15 cellular contexts compared by ENCODE assay signal in genomic region chr18:59660398-59660797, GRCh38. TPM values are rescaled to one million over a fixed set of nuclear protein-coding genes. Genes with fewer than 3 reads are reported as not detected.
DNase-seq lines count a peak whose midpoint lies in the region; ATAC-seq and TF ChIP-seq lines count a peak whose summit lies in the region.
"Had no signal": no experiment of that assay in that cellular context is flagged by ENCODE, and none has a peak within 500 bp of the region (broad histone marks: within the 10 kb centered on the region; RNA-seq: fewer than 3 reads in every experiment).

No MANE protein-coding gene starts in this region.

- no peak for TF ChIP-seq POLR2A in breast epithelium (IDR thresholded peaks at IDR 0.05)

- no peak overlapping the region for H3K27ac ChIP-seq in breast epithelium
- H3K27ac ChIP-seq in hepatocyte = no peak overlapping the region
- no peak overlapping the region for H3K27ac ChIP-seq in upper lobe of right lung
- H3K27ac ChIP-seq: 22Rv1 had no signal

- no peak for DNase-seq in MCF 10A (ENCODE audit: unreplicated experiment)
- DNase-seq in breast epithelium (ENCODE audit: low spot score in 2 of 2) = no peak
- no peak for DNase-seq in hepatocyte (ENCODE audit: low spot score)
- no peak for DNase-seq in osteocyte (ENCODE audit: extremely low spot score, unreplicated experiment)
- DNase-seq in activated CD4-positive, alpha-beta T cell treated with anti-CD3 and anti-CD28 coated beads, Interleukin-2, amount 50 U/mL, for 4 hours = no peak
- DNase-seq in upper lobe of right lung = no peak
- DNase-seq: C1 segment of cervical spinal cord, H9, NCI-H1417 treated with DMSO at 0.1 percent for 48 hours, NCI-H2029 treated with DMSO at 0.1 percent for 48 hours, NCI-H510A, SIG-M5 had no signal

- no peaks in the 10 kb centered on the region for H3K27me3 Mint-ChIP-seq in MCF 10A (ENCODE audit: insufficient read depth, unreplicated experiment)
- H3K27me3 Mint-ChIP-seq in osteocyte (ENCODE audit: unreplicated experiment) = no peaks in the 10 kb centered on the region

- H2AFZ ChIP-seq in hepatocyte = no peak overlapping the region

- intact Hi-C loops in MCF 10A (cut with micrococcal nuclease) = no loop called here
- intact Hi-C loops in breast epithelium (cut with DNase I; ENCODE audit: low total_unique reads) = loop anchor here (10.0 kb wide), 1 partner anchor 846 kb away; no protein-coding TSS in a partner anchor
- intact Hi-C loops in upper lobe of right lung (cut with DNase I) = no loop called here

- CTCF ChIA-PET in MCF 10A (lab: Yijun Ruan, JAX) = interaction anchor here (1.2 to 5.0 kb wide), 5 partner anchors 11 to 201 kb away, joined by 4 to 28 read pairs (median 8); partner anchors contain the start of gene CCBE1

- no peak for ATAC-seq in GM18511 (IDR thresholded peaks at IDR 0.05; ENCODE audit: unreplicated experiment)
- no peak for ATAC-seq in upper lobe of right lung
- ATAC-seq in HG02870 (IDR thresholded peaks at IDR 0.05; ENCODE audit: unreplicated experiment) = no peak

- 60% methylated on average over 4 of the region's 4 CpGs for whole genome bisulfite sequencing in hepatocyte (ENCODE audit: low lambda C conversion rate, missing lambda C conversion rate)

- H3K36me3 Mint-ChIP-seq in MCF 10A (ENCODE audit: insufficient read depth, unreplicated experiment) (no peaks in the 10 kb centered on the region), osteocyte (ENCODE audit: unreplicated experiment) (no peaks in the 10 kb centered on the region)

- H3K4me1 Mint-ChIP-seq in MCF 10A (ENCODE audit: insufficient read depth, unreplicated experiment) (peaks cover 16% of the 10 kb centered on the region), osteocyte (ENCODE audit: unreplicated experiment) (peaks cover 79% of the 10 kb centered on the region)

- TF ChIP-seq CTCF in MCF 10A (IDR thresholded peaks at IDR 0.05; ENCODE audit: unreplicated experiment) = no peak
- no peak for TF ChIP-seq CTCF in breast epithelium (IDR thresholded peaks at IDR 0.05)
- no peak for TF ChIP-seq CTCF in hepatocyte (IDR thresholded peaks at IDR 0.05; ENCODE audit: poor library complexity)
- no peak for TF ChIP-seq CTCF in osteocyte (IDR thresholded peaks at IDR 0.05)
- TF ChIP-seq CTCF in upper lobe of right lung (IDR thresholded peaks at IDR 0.05) = no peak

- no peaks in the 10 kb centered on the region for H3K79me2 ChIP-seq in hepatocyte

- no peaks in the 10 kb centered on the region for H3K4me1 ChIP-seq in breast epithelium
- peaks cover 12% of the 10 kb centered on the region for H3K4me1 ChIP-seq in hepatocyte (ENCODE audit: insufficient read depth)
- H3K4me1 ChIP-seq in upper lobe of right lung = peaks cover 4% of the 10 kb centered on the region

- H3K27ac Mint-ChIP-seq in MCF 10A (ENCODE audit: low read depth, unreplicated experiment) (peak overlapping the region; percentile 67), osteocyte (ENCODE audit: unreplicated experiment) (peak overlapping the region; percentile 94)
- H3K27ac Mint-ChIP-seq: H9 had no signal

- POLR2A ChIA-PET in MCF 10A (lab: Yijun Ruan, JAX) = interaction anchor here (0.5 to 1.9 kb wide), 4 partner anchors 31 to 128 kb away, joined by 3 to 6 read pairs (median 3); partner anchors contain the start of gene CCBE1

- H3K9me3 ChIP-seq in breast epithelium (no peaks in the 10 kb centered on the region), hepatocyte (ENCODE audit: low read depth) (no peaks in the 10 kb centered on the region), upper lobe of right lung (no peaks in the 10 kb centered on the region)

- no peak overlapping the region for H3K4me3 Mint-ChIP-seq in MCF 10A (ENCODE audit: unreplicated experiment)
- peak overlapping the region; percentile 73 for H3K4me3 Mint-ChIP-seq in osteocyte (ENCODE audit: unreplicated experiment)
- H3K4me3 Mint-ChIP-seq: H9 had no signal

- H3K36me3 ChIP-seq in breast epithelium (no peaks in the 10 kb centered on the region), hepatocyte (replicated peaks; ENCODE audit: insufficient read depth, low read depth) (no peaks in the 10 kb centered on the region), upper lobe of right lung (no peaks in the 10 kb centered on the region)

- no peaks in the 10 kb centered on the region for H4K20me1 ChIP-seq in hepatocyte (ENCODE audit: insufficient read depth, poor library complexity, severe bottlenecking)

- BruUV-seq in MCF 10A (replicated peaks; lab: Mats Ljungman, UMichigan) = no TSS peak

- H3K27me3 ChIP-seq in breast epithelium (no peaks in the 10 kb centered on the region), hepatocyte (peaks cover 11% of the 10 kb centered on the region), upper lobe of right lung (no peaks in the 10 kb centered on the region)

- H3K9me3 Mint-ChIP-seq in MCF 10A (ENCODE audit: unreplicated experiment) (no peaks in the 10 kb centered on the region), osteocyte (ENCODE audit: unreplicated experiment) (no peaks in the 10 kb centered on the region)
- H3K9me3 Mint-ChIP-seq: H9 had no signal

- H3K4me3 ChIP-seq in breast epithelium (no peak overlapping the region), hepatocyte (no peak overlapping the region), upper lobe of right lung (no peak overlapping the region)

- H3K4me2 ChIP-seq in hepatocyte = peak overlapping the region; percentile 7

- H3K9me2 ChIP-seq in hepatocyte (replicated peaks; ENCODE audit: insufficient read depth) = no peaks in the 10 kb centered on the region

RNA-seq across cellular contexts. Expression of gene CCBE1, which starts 36.8 kb away (rescaled TPM):
- total RNA-seq in MCF 10A (2022) (23.8 and 28.9 TPM in 2 replicates), breast epithelium (1 to 10 TPM; 3.5 to 4.9 (median 4.0) TPM), hepatocyte (2.8 and 3.1 TPM in 2 replicates), osteocyte (22.8 and 30.9 TPM in 2 replicates), upper lobe of right lung (27.8 TPM)
- polyA plus RNA-seq in hepatocyte = 9.2 and 16.4 TPM in 2 replicates
